Comparison of ENCODE assay signal across 1 cellular context in the genomic region with DNA sequence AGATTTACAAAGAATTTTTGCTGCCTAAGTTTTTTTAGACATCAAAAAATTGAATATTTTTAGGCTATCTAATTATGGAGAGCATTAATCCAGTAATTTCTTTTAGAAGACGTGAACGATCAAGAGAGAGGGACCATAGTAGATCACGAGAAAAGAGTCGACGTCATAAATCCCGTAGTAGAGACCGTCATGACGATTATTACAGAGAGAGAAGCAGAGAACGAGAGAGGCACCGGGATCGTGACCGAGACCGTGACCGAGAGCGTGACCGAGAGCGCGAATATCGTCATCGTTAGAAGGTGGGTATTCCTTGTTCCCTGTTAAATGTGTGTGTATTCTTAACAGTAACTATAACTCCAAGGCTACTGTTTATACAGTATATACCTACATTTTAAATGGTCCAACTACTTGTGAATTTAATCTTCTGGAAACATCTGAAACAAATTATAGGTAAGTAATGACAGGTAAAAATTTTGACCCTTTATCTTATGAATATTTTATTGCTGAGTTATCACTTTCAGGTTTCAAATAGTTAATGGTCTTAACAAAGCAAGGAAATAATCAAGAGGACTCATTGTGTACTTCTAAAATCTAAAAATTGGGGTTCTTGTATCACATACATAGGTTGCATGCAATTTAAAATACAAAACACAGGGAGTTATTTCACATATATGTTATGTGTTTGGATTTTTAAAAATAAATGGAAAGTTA.
TF ChIP-seq lines count a peak whose summit lies in the region.

No MANE protein-coding gene starts in this region.

TF ChIP-seq in HEK293, 187 proteins besides CTCF, POLR2A, EP300 and RAD21 (continued from another document):
- TF ChIP-seq PRDM2 (tag by site-specific recombination; IDR thresholded peaks at IDR 0.05; ENCODE audit: borderline replicate concordance), result no peak
- no peak for TF ChIP-seq ZBTB1 (tag by site-specific recombination; IDR thresholded peaks at IDR 0.05)
- TF ChIP-seq, protein P1, sequence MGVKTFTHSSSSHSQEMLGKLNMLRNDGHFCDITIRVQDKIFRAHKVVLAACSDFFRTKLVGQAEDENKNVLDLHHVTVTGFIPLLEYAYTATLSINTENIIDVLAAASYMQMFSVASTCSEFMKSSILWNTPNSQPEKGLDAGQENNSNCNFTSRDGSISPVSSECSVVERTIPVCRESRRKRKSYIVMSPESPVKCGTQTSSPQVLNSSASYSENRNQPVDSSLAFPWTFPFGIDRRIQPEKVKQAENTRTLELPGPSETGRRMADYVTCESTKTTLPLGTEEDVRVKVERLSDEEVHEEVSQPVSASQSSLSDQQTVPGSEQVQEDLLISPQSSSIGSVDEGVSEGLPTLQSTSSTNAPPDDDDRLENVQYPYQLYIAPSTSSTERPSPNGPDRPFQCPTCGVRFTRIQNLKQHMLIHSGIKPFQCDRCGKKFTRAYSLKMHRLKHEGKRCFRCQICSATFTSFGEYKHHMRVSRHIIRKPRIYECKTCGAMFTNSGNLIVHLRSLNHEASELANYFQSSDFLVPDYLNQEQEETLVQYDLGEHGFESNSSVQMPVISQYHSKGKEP (tag by site-specific recombination; IDR thresholded peaks at IDR 0.05), result no peak
- no peak for TF ChIP-seq ZNF639 (tag by site-specific recombination; IDR thresholded peaks at IDR 0.05)
- TF ChIP-seq ZNF202 (tag by site-specific recombination; IDR thresholded peaks at IDR 0.05; ENCODE audit: borderline replicate concordance), result peak; percentile 99
- TF ChIP-seq, protein P2, sequence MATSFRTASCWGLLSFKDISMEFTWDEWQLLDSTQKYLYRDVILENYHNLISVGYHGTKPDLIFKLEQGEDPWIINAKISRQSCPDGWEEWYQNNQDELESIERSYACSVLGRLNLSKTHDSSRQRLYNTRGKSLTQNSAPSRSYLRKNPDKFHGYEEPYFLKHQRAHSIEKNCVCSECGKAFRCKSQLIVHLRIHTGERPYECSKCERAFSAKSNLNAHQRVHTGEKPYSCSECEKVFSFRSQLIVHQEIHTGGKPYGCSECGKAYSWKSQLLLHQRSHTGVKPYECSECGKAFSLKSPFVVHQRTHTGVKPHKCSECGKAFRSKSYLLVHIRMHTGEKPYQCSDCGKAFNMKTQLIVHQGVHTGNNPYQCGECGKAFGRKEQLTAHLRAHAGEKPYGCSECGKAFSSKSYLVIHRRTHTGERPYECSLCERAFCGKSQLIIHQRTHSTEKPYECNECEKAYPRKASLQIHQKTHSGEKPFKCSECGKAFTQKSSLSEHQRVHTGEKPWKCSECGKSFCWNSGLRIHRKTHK (tag by site-specific recombination; IDR thresholded peaks at IDR 0.05), result no peak
- peak; percentile 47; the same call in 1 of the 2 replicates for TF ChIP-seq ZNF596 (tag by site-specific recombination; IDR thresholded peaks at IDR 0.05)
- no peak for TF ChIP-seq ZNF248 (tag by site-specific recombination; IDR thresholded peaks at IDR 0.05)
- no peak for TF ChIP-seq ZBTB21 (tag by site-specific recombination; IDR thresholded peaks at IDR 0.05)
- TF ChIP-seq ZNF571 (tag by site-specific recombination; IDR thresholded peaks at IDR 0.05), result no peak
- TF ChIP-seq ZNF274 (IDR thresholded peaks at IDR 0.05; ENCODE audit: low read length), result no peak
- peak; percentile 50; the same call in 1 of the 2 replicates for TF ChIP-seq ZNF274 (tag by site-specific recombination; IDR thresholded peaks at IDR 0.05; ENCODE audit: borderline replicate concordance)
- TF ChIP-seq, protein P3, sequence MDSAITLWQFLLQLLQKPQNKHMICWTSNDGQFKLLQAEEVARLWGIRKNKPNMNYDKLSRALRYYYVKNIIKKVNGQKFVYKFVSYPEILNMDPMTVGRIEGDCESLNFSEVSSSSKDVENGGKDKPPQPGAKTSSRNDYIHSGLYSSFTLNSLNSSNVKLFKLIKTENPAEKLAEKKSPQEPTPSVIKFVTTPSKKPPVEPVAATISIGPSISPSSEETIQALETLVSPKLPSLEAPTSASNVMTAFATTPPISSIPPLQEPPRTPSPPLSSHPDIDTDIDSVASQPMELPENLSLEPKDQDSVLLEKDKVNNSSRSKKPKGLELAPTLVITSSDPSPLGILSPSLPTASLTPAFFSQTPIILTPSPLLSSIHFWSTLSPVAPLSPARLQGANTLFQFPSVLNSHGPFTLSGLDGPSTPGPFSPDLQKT (IDR thresholded peaks at IDR 0.05; ENCODE audit: borderline replicate concordance, low read depth, low read length), result no peak
- TF ChIP-seq, protein P4, sequence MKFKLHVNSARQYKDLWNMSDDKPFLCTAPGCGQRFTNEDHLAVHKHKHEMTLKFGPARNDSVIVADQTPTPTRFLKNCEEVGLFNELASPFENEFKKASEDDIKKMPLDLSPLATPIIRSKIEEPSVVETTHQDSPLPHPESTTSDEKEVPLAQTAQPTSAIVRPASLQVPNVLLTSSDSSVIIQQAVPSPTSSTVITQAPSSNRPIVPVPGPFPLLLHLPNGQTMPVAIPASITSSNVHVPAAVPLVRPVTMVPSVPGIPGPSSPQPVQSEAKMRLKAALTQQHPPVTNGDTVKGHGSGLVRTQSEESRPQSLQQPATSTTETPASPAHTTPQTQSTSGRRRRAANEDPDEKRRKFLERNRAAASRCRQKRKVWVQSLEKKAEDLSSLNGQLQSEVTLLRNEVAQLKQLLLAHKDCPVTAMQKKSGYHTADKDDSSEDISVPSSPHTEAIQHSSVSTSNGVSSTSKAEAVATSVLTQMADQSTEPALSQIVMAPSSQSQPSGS (tag by site-specific recombination; IDR thresholded peaks at IDR 0.05; ENCODE audit: low read depth), result no peak
